9 cellular contexts compared by ENCODE assay signal in the genomic region with DNA sequence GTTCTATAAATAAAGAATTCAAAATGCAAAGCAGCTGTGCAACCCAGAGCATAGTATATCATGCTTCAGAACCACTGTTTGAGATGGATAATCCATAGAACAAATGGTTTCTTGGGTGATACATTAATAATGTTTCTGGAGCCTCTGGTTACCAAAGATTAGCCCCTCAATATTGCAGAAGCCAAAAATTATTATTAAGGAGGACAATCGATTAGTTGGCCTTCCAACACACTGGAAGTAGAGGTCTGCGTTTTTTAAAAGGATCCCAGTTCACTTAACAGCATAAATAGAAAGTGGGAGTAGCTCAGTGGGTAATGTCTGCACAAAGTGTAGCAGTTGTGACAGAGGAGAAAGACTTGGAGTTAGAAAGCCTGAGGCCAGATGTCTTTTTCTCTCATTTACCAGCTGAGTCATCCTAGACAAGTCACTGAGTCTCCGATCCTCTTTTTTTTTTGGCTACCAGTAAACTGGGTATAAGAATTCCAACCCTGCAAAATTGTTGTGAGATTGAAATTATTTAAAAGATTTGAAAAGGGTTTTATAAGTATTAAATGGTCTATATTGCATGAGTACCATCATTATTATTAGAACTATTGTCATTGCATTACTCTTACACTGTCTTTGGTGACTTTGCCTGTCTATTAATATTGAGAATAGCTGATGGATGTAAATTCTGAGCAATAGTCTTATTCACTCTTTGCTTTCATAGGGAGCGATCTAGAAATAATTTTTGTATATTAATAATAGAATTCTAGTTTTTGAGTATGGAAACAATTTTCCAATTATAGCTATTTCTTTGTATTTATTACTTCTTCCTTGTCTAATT.
DNase-seq lines count a peak whose midpoint lies in the region; ATAC-seq, FAIRE-seq and TF ChIP-seq lines count a peak whose summit lies in the region.
"Had no signal": no experiment of that assay in that cellular context is flagged by ENCODE, and none has a peak within 500 bp of the region (broad histone marks: within the 10 kb centered on the region; RNA-seq: fewer than 3 reads in every experiment).

No MANE protein-coding gene starts in this region.

- DNase-seq in A172 (ENCODE audit: low spot score) (peak; percentile 59), SK-N-SH (no peak), iris pigment epithelial cell (ENCODE audit: low read depth) (peak; percentile 84), frontal cortex (ENCODE audit: low spot score in 2 of 2) (no peak)
- no peak for DNase-seq in naive thymus-derived CD8-positive, alpha-beta T cell
- DNase-seq in naive thymus-derived CD4-positive, alpha-beta T cell: no peak

- intact Hi-C loops in naive thymus-derived CD4-positive, alpha-beta T cell (cut with micrococcal nuclease): no loop called here

- no peak overlapping the region for H3K4me3 Mint-ChIP-seq in naive thymus-derived CD8-positive, alpha-beta T cell
- H3K4me3 Mint-ChIP-seq in naive thymus-derived CD4-positive, alpha-beta T cell: peak overlapping the region in 1 of 10 donors; percentile 2

- ATAC-seq in GM19023 (IDR thresholded peaks at IDR 0.05; ENCODE audit: unreplicated experiment) (peak; percentile 82), HG03135 (IDR thresholded peaks at IDR 0.05; ENCODE audit: unreplicated experiment) (peak; percentile 75)
- no peak for ATAC-seq in naive thymus-derived CD8-positive, alpha-beta T cell
- no peak for ATAC-seq in naive thymus-derived CD4-positive, alpha-beta T cell

- peak overlapping the region; percentile 89 to 90 for H3K27ac ChIP-seq in SK-N-SH (ENCODE audit: low read depth in 2 of 2, low read length in 1 of 2)
- H3K27ac ChIP-seq in naive thymus-derived CD4-positive, alpha-beta T cell (ENCODE audit: low read depth, low read length): no peak overlapping the region

- peaks cover 61% of the 10 kb centered on the region for H3K79me2 ChIP-seq in SK-N-SH (ENCODE audit: insufficient read depth)

- TF ChIP-seq CTCF in SK-N-SH (IDR thresholded peaks at IDR 0.05): no peak

- H3K9me3 Mint-ChIP-seq in naive thymus-derived CD8-positive, alpha-beta T cell: peaks cover 0 to 5% (median 3%) of the 10 kb centered on the region in 9 donors
- H3K9me3 Mint-ChIP-seq in naive thymus-derived CD4-positive, alpha-beta T cell: peaks cover 0 to 8% (median 1%) of the 10 kb centered on the region in 11 donors

- H4K20me1 ChIP-seq in SK-N-SH (ENCODE audit: insufficient read depth): no peaks in the 10 kb centered on the region

- H3K4me3 ChIP-seq in SK-N-SH (ENCODE audit: low read depth in 2 of 2, low read length in 1 of 2): peak overlapping the region in 1 of 2 experiments; percentile 11; a peak in 2 of 4 replicates
- no peak overlapping the region for H3K4me3 ChIP-seq in naive thymus-derived CD4-positive, alpha-beta T cell (ENCODE audit: low read length)

- H3K9me2 ChIP-seq in SK-N-SH: no peaks in the 10 kb centered on the region

- peaks cover 5 to 16% (median 9%) of the 10 kb centered on the region in 3 donors for H3K36me3 Mint-ChIP-seq in naive thymus-derived CD8-positive, alpha-beta T cell
- peaks cover 0 to 62% (median 31%) of the 10 kb centered on the region in 5 donors for H3K36me3 Mint-ChIP-seq in naive thymus-derived CD4-positive, alpha-beta T cell

- H3K9ac ChIP-seq in SK-N-SH: peak overlapping the region; percentile 37; the same call in 1 of the 2 replicates

- TF ChIP-seq EP300 in SK-N-SH (IDR thresholded peaks at IDR 0.05; ENCODE audit: borderline replicate concordance in 1 of 2, low read depth in 1 of 2, low read length in 1 of 2): 0 out of 4 replicates have a peak, but pooled peaks of 1 of the 2 experiments have one; percentile 8

- FAIRE-seq in frontal cortex (lab: Jason Lieb, UNC): no peak
- FAIRE-seq: colon had no signal

- H3K36me3 ChIP-seq in SK-N-SH (replicated peaks in 1 of 2; ENCODE audit: control insufficient read depth in 1 of 2, insufficient read depth in 2 of 2, low read length in 1 of 2): no peaks in the 10 kb centered on the region
- no peaks in the 10 kb centered on the region for H3K36me3 ChIP-seq in naive thymus-derived CD4-positive, alpha-beta T cell (ENCODE audit: control insufficient read depth in 2 of 3, insufficient read depth in 3 of 3, low read length in 3 of 3)

- peaks cover 37% of the 10 kb centered on the region for H3F3A ChIP-seq in SK-N-SH (replicated peaks; ENCODE audit: insufficient read depth)

- H3K4me1 Mint-ChIP-seq in naive thymus-derived CD8-positive, alpha-beta T cell: peaks cover 3 to 43% (median 5%) of the 10 kb centered on the region in 4 donors
- peaks cover 11 to 53% (median 33%) of the 10 kb centered on the region in 7 donors for H3K4me1 Mint-ChIP-seq in naive thymus-derived CD4-positive, alpha-beta T cell

- CTCF ChIA-PET in SK-N-SH (lab: Yijun Ruan, JAX): interaction anchor here (0.6 to 1.4 kb wide), 3 partner anchors 62 to 69 kb away, joined by 3 read pairs; no protein-coding TSS in a partner anchor
- CTCF ChIA-PET in naive thymus-derived CD4-positive, alpha-beta T cell (lab: Charles Lee): interaction anchor here (0.7 to 1.0 kb wide), 2 partner anchors 17 to 41 kb away, joined by 3 read pairs; no protein-coding TSS in a partner anchor

- no peaks in the 10 kb centered on the region for H3K9me3 ChIP-seq in SK-N-SH
- H3K9me3 ChIP-seq in naive thymus-derived CD4-positive, alpha-beta T cell (ENCODE audit: control insufficient read depth in 2 of 3, low read length in 3 of 3): no peaks in the 10 kb centered on the region

- H3K4me1 ChIP-seq in SK-N-SH (ENCODE audit: control insufficient read depth in 1 of 2, insufficient read depth in 2 of 2, low read depth in 1 of 2, low read length in 1 of 2): peaks cover 35 to 36% of the 10 kb centered on the region in 2 experiments
- H3K4me1 ChIP-seq in naive thymus-derived CD4-positive, alpha-beta T cell (ENCODE audit: control insufficient read depth in 2 of 2, insufficient read depth in 2 of 2, low read length in 2 of 2): peaks cover 0 to 8% of the 10 kb centered on the region in 2 donors

- no peaks in the 10 kb centered on the region for H3K27me3 ChIP-seq in SK-N-SH (ENCODE audit: insufficient read depth)
- H3K27me3 ChIP-seq in naive thymus-derived CD4-positive, alpha-beta T cell (ENCODE audit: control insufficient read depth in 2 of 2, insufficient read depth in 2 of 2, low read length in 2 of 2): no peaks in the 10 kb centered on the region

- H2AFZ ChIP-seq in SK-N-SH (ENCODE audit: low read depth): no peak overlapping the region

- no peaks in the 10 kb centered on the region for H3K27me3 Mint-ChIP-seq in naive thymus-derived CD8-positive, alpha-beta T cell
- H3K27me3 Mint-ChIP-seq in naive thymus-derived CD4-positive, alpha-beta T cell: no peaks in the 10 kb centered on the region

- POLR2A ChIA-PET in SK-N-SH (lab: Yijun Ruan, JAX): no interaction called here
- POLR2A ChIA-PET in naive thymus-derived CD8-positive, alpha-beta T cell (lab: Charles Lee): no interaction called here
- POLR2A ChIA-PET in naive thymus-derived CD4-positive, alpha-beta T cell (lab: Charles Lee): interaction anchor here (0.6 to 0.7 kb wide), 3 partner anchors 11 to 215 kb away, joined by 3 to 4 read pairs (median 3); no protein-coding TSS in a partner anchor

- 17% methylated on average over 4 of the region's 4 CpGs for WGBS in SK-N-SH (ENCODE audit: low lambda C conversion rate)

- H3K4me2 ChIP-seq in SK-N-SH: peak overlapping the region; percentile 68

- H3K27ac Mint-ChIP-seq in naive thymus-derived CD8-positive, alpha-beta T cell: peak overlapping the region in 2 of 10 donors; percentile 7 to 16
- peak overlapping the region in 1 of 9 donors; percentile 28 for H3K27ac Mint-ChIP-seq in naive thymus-derived CD4-positive, alpha-beta T cell

- TF ChIP-seq RAD21 in SK-N-SH (IDR thresholded peaks at IDR 0.05; ENCODE audit: low read length): no peak

TF ChIP-seq in SK-N-SH, 30 proteins besides CTCF, POLR2A, EP300 and RAD21:
- TF ChIP-seq RFX5 (IDR thresholded peaks at IDR 0.05; ENCODE audit: low read length) (no peak), JUND (IDR thresholded peaks at IDR 0.05) (peak; percentile 55), ELF1 (IDR thresholded peaks at IDR 0.05) (no peak), TEAD4 (IDR thresholded peaks at IDR 0.05; ENCODE audit: borderline replicate concordance, insufficient read depth) (no peak; the same call in 1 of the 2 replicates), FOSL2 (IDR thresholded peaks at IDR 0.05; ENCODE audit: borderline replicate concordance, low read depth) (peak; percentile 71; the same call in 1 of the 2 replicates), TCF12 (IDR thresholded peaks at IDR 0.05) (peak; percentile 77), GATA2 (CRISPR knock-in tag; IDR thresholded peaks at IDR 0.05) (no peak), NFIC (IDR thresholded peaks at IDR 0.05; ENCODE audit: borderline replicate concordance) (peak; percentile 31; the same call in 1 of the 2 replicates), NRF1 (IDR thresholded peaks at IDR 0.05; ENCODE audit: low read depth, low read length) (no peak)
- TF ChIP-seq, protein P1, sequence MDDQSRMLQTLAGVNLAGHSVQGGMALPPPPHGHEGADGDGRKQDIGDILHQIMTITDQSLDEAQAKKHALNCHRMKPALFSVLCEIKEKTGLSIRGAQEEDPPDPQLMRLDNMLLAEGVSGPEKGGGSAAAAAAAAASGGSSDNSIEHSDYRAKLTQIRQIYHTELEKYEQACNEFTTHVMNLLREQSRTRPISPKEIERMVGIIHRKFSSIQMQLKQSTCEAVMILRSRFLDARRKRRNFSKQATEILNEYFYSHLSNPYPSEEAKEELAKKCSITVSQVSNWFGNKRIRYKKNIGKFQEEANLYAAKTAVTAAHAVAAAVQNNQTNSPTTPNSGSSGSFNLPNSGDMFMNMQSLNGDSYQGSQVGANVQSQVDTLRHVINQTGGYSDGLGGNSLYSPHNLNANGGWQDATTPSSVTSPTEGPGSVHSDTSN (IDR thresholded peaks at IDR 0.05): peak; percentile 31
- TF ChIP-seq, protein P2, sequence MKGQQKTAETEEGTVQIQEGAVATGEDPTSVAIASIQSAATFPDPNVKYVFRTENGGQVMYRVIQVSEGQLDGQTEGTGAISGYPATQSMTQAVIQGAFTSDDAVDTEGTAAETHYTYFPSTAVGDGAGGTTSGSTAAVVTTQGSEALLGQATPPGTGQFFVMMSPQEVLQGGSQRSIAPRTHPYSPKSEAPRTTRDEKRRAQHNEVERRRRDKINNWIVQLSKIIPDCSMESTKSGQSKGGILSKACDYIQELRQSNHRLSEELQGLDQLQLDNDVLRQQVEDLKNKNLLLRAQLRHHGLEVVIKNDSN (IDR thresholded peaks at IDR 0.05; ENCODE audit: borderline replicate concordance, low read depth): no peak
TF ChIP-seq in SK-N-SH: peak in this region for 5.

Comparison
In these comparisons a context has a peak if more than half of its experiments do, and no peak if none do; other contexts are left out.
1. DNase-seq: peak in A172 (single experiment) and iris pigment epithelial cell (single experiment); none in SK-N-SH (single experiment), naive thymus-derived CD8-positive, alpha-beta T cell (0 of 10), frontal cortex (0 of 2) and naive thymus-derived CD4-positive, alpha-beta T cell (0 of 9).
2. ATAC-seq: peak in GM19023 (single experiment) and HG03135 (single experiment); none in naive thymus-derived CD8-positive, alpha-beta T cell (0 of 2) and naive thymus-derived CD4-positive, alpha-beta T cell (single experiment).